8 cellular contexts compared by ENCODE assay signal in the genomic region with DNA sequence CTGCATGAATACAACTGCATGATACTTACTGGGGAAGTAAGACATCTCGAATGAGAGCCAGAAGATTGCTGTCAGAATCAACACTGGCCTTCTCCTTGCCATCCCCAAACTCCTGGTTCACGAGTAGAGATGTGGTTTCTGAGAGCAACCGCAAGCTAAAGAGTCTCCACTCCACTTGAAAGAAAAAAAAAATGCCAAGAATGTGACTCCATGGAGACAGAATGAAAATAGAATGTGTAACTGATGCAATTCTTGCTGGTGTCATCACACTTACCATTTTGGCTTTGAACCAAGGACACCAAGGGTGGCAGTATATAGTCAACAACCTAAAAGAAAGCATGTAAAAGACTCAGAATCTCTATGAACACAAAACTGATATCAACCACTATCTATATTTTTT.
DNase-seq lines count a peak whose midpoint lies in the region; ATAC-seq and TF ChIP-seq lines count a peak whose summit lies in the region.

No MANE protein-coding gene starts in this region.

- TF ChIP-seq POLR2A in spleen (IDR thresholded peaks at IDR 0.05), result no peak

- 72 to 92% (median 82%) methylated on average over 3 of the region's 3 CpGs for WGBS in spleen, 5 donors

- DNase-seq in DMS79 treated with DMSO at 0.1 percent for 48 hours (lab: John Stamatoyannopoulos, UW) (peak; percentile 60), NCI-H2107 treated with DMSO at 0.1 percent for 48 hours (lab: John Stamatoyannopoulos, UW; ENCODE audit: unreplicated experiment) (peak; percentile 71), choroid plexus epithelial cell (ENCODE audit: low read depth) (peak; percentile 99), spleen (no peak), NAMALWA (ENCODE audit: low spot score) (no peak)
- no peak for DNase-seq in activated CD8-positive, alpha-beta memory T cell treated with anti-CD3 and anti-CD28 coated beads for 24 hours

- H3K36me3 ChIP-seq in muscle layer of colon (ENCODE audit: insufficient read depth, low read length), result no peaks in the 10 kb centered on the region
- H3K36me3 ChIP-seq in spleen, result peaks cover 0 to under 1% (median 0%) of the 10 kb centered on the region in 6 donors

- no peak for ATAC-seq in HG02759 (IDR thresholded peaks at IDR 0.05; ENCODE audit: unreplicated experiment)

- H3K9ac ChIP-seq in muscle layer of colon (ENCODE audit: low read length), result no peak overlapping the region

- H3K4me1 ChIP-seq in muscle layer of colon (ENCODE audit: insufficient read depth, low read length), result peaks cover 6% of the 10 kb centered on the region
- no peaks in the 10 kb centered on the region for H3K4me1 ChIP-seq in spleen

- no peak overlapping the region for H3K4me3 ChIP-seq in choroid plexus epithelial cell (ENCODE audit: low read depth, low read length)
- peak overlapping the region in 1 of 2 donors; percentile 24 for H3K4me3 ChIP-seq in muscle layer of colon (ENCODE audit: low read depth in 1 of 2, low read length in 2 of 2)
- H3K4me3 ChIP-seq in spleen, result no peak overlapping the region

- H3K27me3 ChIP-seq in muscle layer of colon (ENCODE audit: control insufficient read depth in 1 of 2, insufficient read depth in 2 of 2, low read length in 2 of 2) (no peaks in the 10 kb centered on the region), spleen (replicated peaks in 1 of 7) (no peaks in the 10 kb centered on the region)

- H3K9me3 ChIP-seq in muscle layer of colon (ENCODE audit: low read length), result no peaks in the 10 kb centered on the region
- H3K9me3 ChIP-seq in spleen, result no peaks in the 10 kb centered on the region

- TF ChIP-seq CTCF in choroid plexus epithelial cell (conservative IDR thresholded peaks at IDR 0.05; ENCODE audit: low read depth, low read length), result no peak
- TF ChIP-seq CTCF in spleen (IDR thresholded peaks at IDR 0.05 in 8 of 11, conservative IDR thresholded peaks at IDR 0.05 in 3 of 11), result no peak

- H3K27ac ChIP-seq in muscle layer of colon (ENCODE audit: low read depth, low read length), result peak overlapping the region; percentile 22
- H3K27ac ChIP-seq in spleen, result no peak overlapping the region

- intact Hi-C loops in spleen (cut with DNase I; ENCODE audit: low total_unique reads), result no loop called here

Comparison
In these comparisons a context has a peak if more than half of its experiments do, and no peak if none do; other contexts are left out.
1. DNase-seq: peak in DMS79 treated with DMSO at 0.1 percent for 48 hours (single experiment), NCI-H2107 treated with DMSO at 0.1 percent for 48 hours (single experiment) and choroid plexus epithelial cell (single experiment); none in activated CD8-positive, alpha-beta memory T cell treated with anti-CD3 and anti-CD28 coated beads for 24 hours (single experiment), spleen (single experiment) and NAMALWA (single experiment).